ENCODE assay signal across 2 cellular contexts in genomic region chr7:139617074-139617473, GRCh38.
TF ChIP-seq lines count a peak whose summit lies in the region.

No MANE protein-coding gene starts in this region.

TF ChIP-seq in HepG2, 621 proteins besides CTCF, POLR2A, EP300 and RAD21 (continued from another document):
- TF ChIP-seq ZNF121 (CRISPR knock-in tag; IDR thresholded peaks at IDR 0.05), result peak; percentile 71
- TF ChIP-seq, protein P1, sequence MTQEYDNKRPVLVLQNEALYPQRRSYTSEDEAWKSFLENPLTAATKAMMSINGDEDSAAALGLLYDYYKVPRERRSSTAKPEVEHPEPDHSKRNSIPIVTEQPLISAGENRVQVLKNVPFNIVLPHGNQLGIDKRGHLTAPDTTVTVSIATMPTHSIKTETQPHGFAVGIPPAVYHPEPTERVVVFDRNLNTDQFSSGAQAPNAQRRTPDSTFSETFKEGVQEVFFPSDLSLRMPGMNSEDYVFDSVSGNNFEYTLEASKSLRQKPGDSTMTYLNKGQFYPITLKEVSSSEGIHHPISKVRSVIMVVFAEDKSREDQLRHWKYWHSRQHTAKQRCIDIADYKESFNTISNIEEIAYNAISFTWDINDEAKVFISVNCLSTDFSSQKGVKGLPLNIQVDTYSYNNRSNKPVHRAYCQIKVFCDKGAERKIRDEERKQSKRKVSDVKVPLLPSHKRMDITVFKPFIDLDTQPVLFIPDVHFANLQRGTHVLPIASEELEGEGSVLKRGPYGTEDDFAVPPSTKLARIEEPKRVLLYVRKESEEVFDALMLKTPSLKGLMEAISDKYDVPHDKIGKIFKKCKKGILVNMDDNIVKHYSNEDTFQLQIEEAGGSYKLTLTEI (CRISPR knock-in tag; conservative IDR thresholded peaks at IDR 0.05), result no peak
TF ChIP-seq in HepG2: peak in this region for 1.

TF ChIP-seq in K562, 482 proteins besides CTCF, POLR2A, EP300 and RAD21:
- TF ChIP-seq ZFP91 (CRISPR knock-in tag; IDR thresholded peaks at IDR 0.05) (no peak), ZNF121 (CRISPR knock-in tag; conservative IDR thresholded peaks at IDR 0.05) (peak; percentile 77; the same call in 1 of the 2 replicates)
TF ChIP-seq in K562: peak in this region for 1.
